Comparison of ENCODE assay signal across 16 cellular contexts in genomic region chr9:131673531-131673930, GRCh38.
DNase-seq lines count a peak whose midpoint lies in the region; ATAC-seq and TF ChIP-seq lines count a peak whose summit lies in the region.
"Had no signal": no experiment of that assay in that cellular context is flagged by ENCODE, and none has a peak within 500 bp of the region (broad histone marks: within the 10 kb centered on the region; RNA-seq: fewer than 3 reads in every experiment).

No MANE protein-coding gene starts in this region.

- H3K36me3 Mint-ChIP-seq in chondrocyte (ENCODE audit: low read depth) = no peaks in the 10 kb centered on the region

- H3K4me3 ChIP-seq in DOHH2 (ENCODE audit: low read length) (peak overlapping the region; percentile 75), MM.1S (ENCODE audit: low read length) (peak overlapping the region; percentile 56; the same call in 1 of the 2 replicates), suprapubic skin (no peak overlapping the region)

- H2AFZ ChIP-seq in MM.1S (ENCODE audit: low read length) = no peak overlapping the region

- H3F3A ChIP-seq in DOHH2 (ENCODE audit: control insufficient read depth, insufficient read depth) (peaks cover 16% of the 10 kb centered on the region), MM.1S (ENCODE audit: insufficient read depth, low read length) (peaks cover 29% of the 10 kb centered on the region)

- TF ChIP-seq EP300 in suprapubic skin (IDR thresholded peaks at IDR 0.05) = no peak

- H3K79me2 ChIP-seq in DOHH2 (ENCODE audit: control insufficient read depth, low read length) (peaks cover 92% of the 10 kb centered on the region), MM.1S (ENCODE audit: low read length) (peaks cover 86% of the 10 kb centered on the region)

- H3K27ac ChIP-seq in DOHH2 (ENCODE audit: low read depth, low read length) (peak overlapping the region; percentile 99), MM.1S (ENCODE audit: low read length) (peak overlapping the region; percentile 99; the same call in 1 of the 2 replicates), suprapubic skin (no peak overlapping the region)
- H3K27ac ChIP-seq: RWPE1 had no signal

- no peak for ATAC-seq in GM18502 (IDR thresholded peaks at IDR 0.05; ENCODE audit: poor library complexity, unreplicated experiment)
- ATAC-seq: stimulated activated naive CD8-positive, alpha-beta T cell treated with anti-CD3 and anti-CD28 coated beads, Interleukin-15, amount 100 ng/mL, for 72 hours had no signal

- WGBS in suprapubic skin = 85% methylated on average over 7 of the region's 7 CpGs

- H4K20me1 ChIP-seq in DOHH2 (ENCODE audit: control insufficient read depth, insufficient read depth, low read depth, low read length) (peaks cover 11% of the 10 kb centered on the region), MM.1S (ENCODE audit: insufficient read depth, low read length) (peaks cover 9% of the 10 kb centered on the region)

- DNase-seq in MM.1S = no peak
- DNase-seq in chondrocyte (ENCODE audit: low spot score) = no peak
- peak; percentile 17 for DNase-seq in stimulated activated CD8-positive, alpha-beta memory T cell treated with anti-CD3 and anti-CD28 coated beads, Interleukin-4, amount 100 ng/mL, for 48 hours
- no peak for DNase-seq in suprapubic skin (ENCODE audit: low spot score in 2 of 2)
- no peak for DNase-seq in mesenteric fat pad (ENCODE audit: low spot score)
- DNase-seq: amniotic stem cell; foreskin melanocyte; GF-D8; IMR-90; NCI-H1105 treated with DMSO at 0.1 percent for 48 hours; NCI-H446 treated with DMSO at 0.1 percent for 48 hours; stimulated activated CD4-positive, alpha-beta T cell treated with anti-CD3 and anti-CD28 coated beads, Interleukin-4, amount 100 ng/mL, for 1 hour; stimulated activated naive CD8-positive, alpha-beta T cell treated with anti-CD3 and anti-CD28 coated beads, Interleukin-15, amount 100 ng/mL, for 72 hours had no signal

- peak overlapping the region; percentile 35 for H3K4me3 Mint-ChIP-seq in chondrocyte (ENCODE audit: unreplicated experiment)
- H3K4me3 Mint-ChIP-seq: stimulated activated naive CD8-positive, alpha-beta T cell treated with anti-CD3 and anti-CD28 coated beads, Interleukin-15, amount 100 ng/mL, for 72 hours had no signal

- H3K4me1 ChIP-seq in DOHH2 (ENCODE audit: control insufficient read depth, low read length) = peaks cover 100% of the 10 kb centered on the region
- H3K4me1 ChIP-seq in MM.1S (ENCODE audit: low read length) = peaks cover 40% of the 10 kb centered on the region
- H3K4me1 ChIP-seq in suprapubic skin = peaks cover 92% of the 10 kb centered on the region

- TF ChIP-seq CTCF in DOHH2 (IDR thresholded peaks at IDR 0.05; ENCODE audit: low read depth, low read length, poor library complexity, severe bottlenecking) = no peak
- no peak for TF ChIP-seq CTCF in MM.1S (IDR thresholded peaks at IDR 0.05; ENCODE audit: low read length)
- no peak for TF ChIP-seq CTCF in chondrocyte (IDR thresholded peaks at IDR 0.05)
- no peak for TF ChIP-seq CTCF in suprapubic skin (IDR thresholded peaks at IDR 0.05)

- peak overlapping the region; percentile 85 for H3K27ac Mint-ChIP-seq in chondrocyte (ENCODE audit: unreplicated experiment)

- TF ChIP-seq POLR2A in suprapubic skin (IDR thresholded peaks at IDR 0.05) = no peak

- H3K9ac ChIP-seq in MM.1S (ENCODE audit: low read length) = peak overlapping the region; percentile 92; the same call in 1 of the 2 replicates

- H3K4me2 ChIP-seq in DOHH2 (ENCODE audit: low read length) = peak overlapping the region; percentile 91
- peak overlapping the region; percentile 93; the same call in 1 of the 2 replicates for H3K4me2 ChIP-seq in MM.1S (ENCODE audit: low read depth, low read length)

- H3K9me3 ChIP-seq in DOHH2 (ENCODE audit: control insufficient read depth, insufficient read depth, low read length) (no peaks in the 10 kb centered on the region), MM.1S (replicated peaks; ENCODE audit: insufficient read depth, low read length) (no peaks in the 10 kb centered on the region), suprapubic skin (no peaks in the 10 kb centered on the region)

- H3K27me3 Mint-ChIP-seq in chondrocyte (ENCODE audit: low read depth) = no peaks in the 10 kb centered on the region
- H3K27me3 Mint-ChIP-seq: stimulated activated naive CD8-positive, alpha-beta T cell treated with anti-CD3 and anti-CD28 coated beads, Interleukin-15, amount 100 ng/mL, for 72 hours had no signal

- peaks cover 65% of the 10 kb centered on the region for H3K36me3 ChIP-seq in DOHH2 (ENCODE audit: control insufficient read depth, low read length)
- H3K36me3 ChIP-seq in MM.1S (replicated peaks; ENCODE audit: insufficient read depth, low read length) = no peaks in the 10 kb centered on the region
- H3K36me3 ChIP-seq in suprapubic skin = no peaks in the 10 kb centered on the region

- no peaks in the 10 kb centered on the region for H3K9me3 Mint-ChIP-seq in chondrocyte (ENCODE audit: low read depth)
- H3K9me3 Mint-ChIP-seq: stimulated activated naive CD8-positive, alpha-beta T cell treated with anti-CD3 and anti-CD28 coated beads, Interleukin-15, amount 100 ng/mL, for 72 hours had no signal

- H3K9me2 ChIP-seq in DOHH2 (replicated peaks; ENCODE audit: control insufficient read depth, low read length) = no peaks in the 10 kb centered on the region
- no peaks in the 10 kb centered on the region for H3K9me2 ChIP-seq in MM.1S (replicated peaks; ENCODE audit: insufficient read depth, low read length)

- H3K27me3 ChIP-seq in DOHH2 (ENCODE audit: control insufficient read depth, low read length) (no peaks in the 10 kb centered on the region), MM.1S (replicated peaks; ENCODE audit: insufficient read depth, low read length) (no peaks in the 10 kb centered on the region), suprapubic skin (no peaks in the 10 kb centered on the region)

- peaks cover 99% of the 10 kb centered on the region for H3K4me1 Mint-ChIP-seq in chondrocyte (ENCODE audit: low read depth)
